8 cellular contexts compared by ENCODE assay signal in the genomic region with DNA sequence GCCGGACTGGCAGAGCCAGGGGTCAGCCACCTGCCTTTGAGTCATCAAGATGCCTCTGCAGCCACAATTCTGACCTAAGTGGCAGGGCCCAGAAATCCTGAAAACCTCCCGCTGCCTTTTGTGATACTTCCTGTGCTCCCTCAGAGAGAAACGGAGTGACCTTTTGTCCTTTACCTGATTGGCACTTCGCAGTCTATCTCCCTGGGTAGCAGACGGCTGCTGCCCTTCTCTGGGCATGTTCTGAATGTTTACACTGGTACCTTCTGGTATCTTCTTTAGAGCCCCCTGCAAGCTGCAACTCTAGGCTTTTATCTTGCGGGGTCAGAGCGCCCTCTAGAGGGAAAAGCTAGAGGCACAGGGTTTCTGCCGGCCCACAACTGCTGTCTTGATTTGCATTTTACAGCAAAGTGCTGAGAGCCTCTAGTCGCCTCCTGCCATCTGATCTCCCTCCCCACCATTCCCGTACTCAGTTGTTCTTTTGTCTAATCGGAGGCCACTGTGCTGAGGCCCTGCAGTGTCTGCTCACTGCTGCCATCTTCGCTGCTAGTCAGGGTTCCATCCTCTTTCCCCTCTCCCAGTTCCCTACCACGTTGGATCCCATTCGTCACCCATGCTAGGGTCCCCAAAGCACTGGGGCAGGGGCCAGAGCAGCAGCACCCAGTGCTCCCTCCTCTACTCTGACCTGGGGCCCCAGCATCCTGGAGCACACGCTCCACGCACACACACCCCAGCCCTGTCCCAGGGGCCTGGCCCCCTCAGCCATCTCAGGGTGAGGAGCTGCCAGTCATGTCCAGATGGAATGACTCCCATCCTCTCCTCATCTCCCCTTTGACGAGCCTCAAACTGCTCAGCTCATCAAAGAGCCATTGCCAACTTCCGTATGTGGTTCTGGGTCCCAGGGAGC. TPM values are rescaled to one million over a fixed set of nuclear protein-coding genes. Genes with fewer than 3 reads are reported as not detected.
A peak's percentile ranks its signal among the peaks of the same experiment; 100 is the strongest.
DNase-seq lines count a peak whose midpoint lies in the region; ATAC-seq, FAIRE-seq and TF ChIP-seq lines count a peak whose summit lies in the region.

No MANE protein-coding gene starts in this region.

- H3K27me3 ChIP-seq in left ventricle myocardium inferior (ENCODE audit: low read depth), result no peaks in the 10 kb centered on the region

- H3K9me3 ChIP-seq in left ventricle myocardium inferior (replicated peaks), result no peaks in the 10 kb centered on the region

- ATAC-seq in T-cell (replicated peaks in 1 of 4), result peak in 3 of 4 experiments; percentile 41 to 60 (median 54)
- ATAC-seq in HG03571 (IDR thresholded peaks at IDR 0.05; ENCODE audit: unreplicated experiment), result no peak
- ATAC-seq in GM19467 (IDR thresholded peaks at IDR 0.05; ENCODE audit: unreplicated experiment), result no peak

- peak; percentile 80 for FAIRE-seq in G401.6 (lab: Jason Lieb, UNC)

- CTCF ChIA-PET in T-cell (lab: Charles Lee), result interaction anchor here in 1 of 2 donors (0.6 kb wide), 1 partner anchor 83 kb away, joined by 4 read pairs; no protein-coding TSS in a partner anchor

- peak overlapping the region; percentile 73 for H3K27ac ChIP-seq in left ventricle myocardium inferior (replicated peaks)

- H3K27ac Mint-ChIP-seq in T-cell, result no peak overlapping the region

- H3K4me1 ChIP-seq in left ventricle myocardium inferior, result peaks cover 71% of the 10 kb centered on the region

- H3K27me3 Mint-ChIP-seq in T-cell, result no peaks in the 10 kb centered on the region

- POLR2A ChIA-PET in T-cell (lab: Charles Lee), result no interaction called here

- H3K4me3 ChIP-seq in left ventricle myocardium inferior, result no peak overlapping the region

- TF ChIP-seq CTCF in left ventricle myocardium inferior (IDR thresholded peaks at IDR 0.05; ENCODE audit: borderline replicate concordance), result peak; percentile 81

- H3K4me3 Mint-ChIP-seq in T-cell, result no peak overlapping the region

- H3K36me3 ChIP-seq in left ventricle myocardium inferior, result peaks cover 25% of the 10 kb centered on the region

- H3K4me1 Mint-ChIP-seq in T-cell, result peaks cover 6 to 13% (median 10%) of the 10 kb centered on the region in 3 donors

- intact Hi-C loops in left ventricle myocardium inferior (cut with micrococcal nuclease), result no loop called here

- peak; percentile 1 for DNase-seq in NCI-H1048 (lab: John Stamatoyannopoulos, UW)
- DNase-seq in T-cell, result peak in 29 of 34 experiments; percentile 10 to 57 (median 44)
- peak in 52 of 56 donors; percentile 30 to 91 (median 68) for DNase-seq in amygdala (lab: John Stamatoyannopoulos, UW)
- no peak for DNase-seq in left ventricle myocardium inferior
- DNase-seq in renal cortical epithelial cell (ENCODE audit: low read depth), result peak; percentile 80

- peaks cover 37% of the 10 kb centered on the region for H3K36me3 Mint-ChIP-seq in T-cell

- H3K9me3 Mint-ChIP-seq in T-cell, result no peaks in the 10 kb centered on the region

RNA-seq across cellular contexts. Expression of gene SPATA2, which starts 26.7 kb away (rescaled TPM):
- total RNA-seq in T-cell (10 to 100 TPM in 3 of 5 donors, 1 to 10 TPM in 2; 9.6 to 19.4 (median 10.4) TPM), left ventricle myocardium inferior (7.6 TPM), renal cortical epithelial cell (0.87 and 5.7 TPM in 2 replicates)

RNA-seq across cellular contexts. Expression of gene RNF114, which starts 47.6 kb away (rescaled TPM):
- total RNA-seq in T-cell, result 100 to 1,000 TPM in 2 of 5 donors, 10 to 100 TPM in 3; 83.5 to 109 (median 95.7) TPM
- 50.8 TPM for total RNA-seq in left ventricle myocardium inferior
- 180 and 196 TPM in 2 replicates for total RNA-seq in renal cortical epithelial cell

Comparison
In these comparisons a context has a peak if more than half of its experiments do, and no peak if none do; other contexts are left out.
1. ATAC-seq: peak in T-cell (3 of 4); none in HG03571 (single experiment) and GM19467 (single experiment).